8 cellular contexts compared by ENCODE assay signal in the genomic region with DNA sequence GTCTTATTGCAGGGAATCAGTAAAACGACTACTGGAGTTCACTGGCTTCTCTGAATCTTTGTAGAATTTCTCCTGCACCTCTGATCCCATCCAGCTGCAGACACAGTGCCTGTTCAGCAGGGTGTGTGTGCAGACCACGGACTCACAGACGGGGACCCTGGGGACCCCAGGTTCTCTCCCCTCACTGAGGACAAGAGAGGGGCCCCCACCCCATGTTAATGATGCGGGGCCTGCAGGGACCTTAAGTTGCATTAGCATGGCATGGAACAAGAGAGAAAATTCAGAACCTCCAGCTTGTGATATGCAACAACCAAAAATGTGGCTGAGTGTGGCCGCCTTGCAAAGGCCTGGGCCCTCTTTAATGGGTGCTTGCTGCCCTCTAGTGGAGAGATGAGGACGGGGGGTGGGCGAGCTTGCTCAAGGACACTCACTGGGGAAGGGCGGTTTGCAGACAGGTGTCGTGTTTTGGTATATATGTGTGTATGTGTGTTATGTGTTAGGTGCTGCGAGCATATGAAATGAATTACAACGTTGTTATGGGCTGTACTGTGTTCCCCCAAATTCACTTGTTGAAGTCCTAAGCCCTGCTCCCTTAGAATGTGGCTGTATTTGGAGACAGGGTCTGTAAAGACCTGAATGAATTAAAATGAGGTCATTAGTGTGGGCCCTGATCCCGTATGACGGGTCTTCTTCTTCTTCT.
DNase-seq lines count a peak whose midpoint lies in the region; ATAC-seq and TF ChIP-seq lines count a peak whose summit lies in the region.

No MANE protein-coding gene starts in this region.

- intact Hi-C loops in left lung (cut with DNase I) = loop anchor here (10.0 kb wide), 1 partner anchor 135 kb away; no protein-coding TSS in a partner anchor

- ATAC-seq in left lung (peak; percentile 97), HG03378 (IDR thresholded peaks at IDR 0.05; ENCODE audit: unreplicated experiment) (no peak)

- CTCF ChIA-PET in AG04449 (lab: Yijun Ruan, JAX) = interaction anchor here (0.6 to 4.9 kb wide), 78 partner anchors 8 to 674 kb away, joined by 3 to 68 read pairs (median 4); a partner anchor contains a TSS

- peaks cover 0 to 5% of the 10 kb centered on the region in 2 donors for H3K4me1 ChIP-seq in left lung

- no peaks in the 10 kb centered on the region for H3K36me3 ChIP-seq in left lung

- H3K4me3 ChIP-seq in AG04449 (ENCODE audit: low read depth, low read length) (no peak overlapping the region), left lung (no peak overlapping the region)

- no peak overlapping the region for H3K27ac ChIP-seq in left lung

- H3K9me3 ChIP-seq in left lung = no peaks in the 10 kb centered on the region

- POLR2A ChIA-PET in AG04449 (lab: Yijun Ruan, JAX) = interaction anchor here (0.7 to 1.1 kb wide), 3 partner anchors 196 to 334 kb away, joined by 3 to 4 read pairs (median 4); a partner anchor contains a TSS

- DNase-seq in AG04449 (ENCODE audit: low read depth, low spot score) (peak; percentile 12), GM19238 (ENCODE audit: insufficient read length, low spot score) (peak; percentile 90), NCI-H2196 treated with DMSO at 0.1 percent for 48 hours (lab: John Stamatoyannopoulos, UW; ENCODE audit: unreplicated experiment) (peak; percentile 40), cerebellum (ENCODE audit: low spot score) (peak; percentile 88), left lung (peak; percentile 65 to 87)
- DNase-seq in activated CD4-positive, alpha-beta T cell treated with anti-CD3 and anti-CD28 coated beads for 24 hours (ENCODE audit: low read depth in 2 of 2) = peak; percentile 85 to 86
- peak; percentile 91 for DNase-seq in stimulated activated CD4-positive, alpha-beta T cell treated with anti-CD3 and anti-CD28 coated beads, Interleukin-4, amount 100 ng/mL, for 24 hours

- peak; percentile 92 for TF ChIP-seq CTCF in AG04449 (IDR thresholded peaks at IDR 0.05; ENCODE audit: insufficient read depth, low read length, missing control alignments)
- peak; percentile 83 to 91 for TF ChIP-seq CTCF in left lung (IDR thresholded peaks at IDR 0.05)

- peaks cover 0 to 6% of the 10 kb centered on the region in 2 donors for H3K27me3 ChIP-seq in left lung

Comparison
In these comparisons a context has a peak if more than half of its experiments do, and no peak if none do; other contexts are left out.
1. DNase-seq: peak in every context shown above with its lines; median percentile 91 in stimulated activated CD4-positive, alpha-beta T cell treated with anti-CD3 and anti-CD28 coated beads, Interleukin-4, amount 100 ng/mL, for 24 hours; 90 in GM19238; 88 in cerebellum; 86 in activated CD4-positive, alpha-beta T cell treated with anti-CD3 and anti-CD28 coated beads for 24 hours; 76 in left lung; 40 in NCI-H2196 treated with DMSO at 0.1 percent for 48 hours; 12 in AG04449.